ENCODE assay signal across 8 cellular contexts in genomic region chr11:506238-506949, GRCh38. TPM values are rescaled to one million over a fixed set of nuclear protein-coding genes. Genes with fewer than 3 reads are reported as not detected.
DNase-seq lines count a peak whose midpoint lies in the region; ATAC-seq and TF ChIP-seq lines count a peak whose summit lies in the region.

No MANE protein-coding gene starts in this region.

- H3K9ac ChIP-seq in fibroblast of lung (ENCODE audit: insufficient read depth, low read length): peak overlapping the region; percentile 99

- TF ChIP-seq CTCF in Peyer's patch (IDR thresholded peaks at IDR 0.05): peak in 1 of 6 experiments; percentile 26
- TF ChIP-seq CTCF in fibroblast of lung (conservative IDR thresholded peaks at IDR 0.05 in 1 of 2, IDR thresholded peaks at IDR 0.05 in 1 of 2; ENCODE audit: low read depth in 1 of 2, low read length in 2 of 2): peak in 1 of 2 donors; percentile 7

- peaks cover 45% of the 10 kb centered on the region for H3K79me2 ChIP-seq in fibroblast of lung (ENCODE audit: control insufficient read depth, insufficient read depth, low read length)

- H3K36me3 Mint-ChIP-seq in activated T-helper 1 cell treated with anti-CD3 and anti-CD28 coated beads, Interleukin-12 subunit alpha, Interleukin-12 subunit beta, Interleukin-2, Interleukin-4 antibody, amounts not matched to agents 30 ng/mL and 10 ng/mL and 1 ng/mL, durations not matched to agents 14 hours and 24 hours and 36 hours (ENCODE audit: low read depth): peaks cover 21% of the 10 kb centered on the region
- H3K36me3 Mint-ChIP-seq in naive B cell: peaks cover 0 to 4% of the 10 kb centered on the region in 2 donors
- H3K36me3 Mint-ChIP-seq in stimulated activated effector memory CD8-positive, alpha-beta T cell treated with anti-CD3 and anti-CD28 coated beads, Interleukin-12 subunit alpha, Interleukin-12 subunit beta, amount 100 ng/mL, for 72 hours: peaks cover 77% of the 10 kb centered on the region

- peak overlapping the region; percentile 82 for H3K4me2 ChIP-seq in fibroblast of lung (ENCODE audit: extremely low read depth, insufficient read depth, low read length)

- peaks cover 15% of the 10 kb centered on the region for H3K4me1 Mint-ChIP-seq in activated T-helper 1 cell treated with anti-CD3 and anti-CD28 coated beads, Interleukin-12 subunit alpha, Interleukin-12 subunit beta, Interleukin-2, Interleukin-4 antibody, amounts not matched to agents 30 ng/mL and 10 ng/mL and 1 ng/mL, durations not matched to agents 14 hours and 24 hours and 36 hours (ENCODE audit: low read depth)
- H3K4me1 Mint-ChIP-seq in naive B cell: peaks cover 0 to 30% (median 27%) of the 10 kb centered on the region in 3 donors
- H3K4me1 Mint-ChIP-seq in stimulated activated effector memory CD8-positive, alpha-beta T cell treated with anti-CD3 and anti-CD28 coated beads, Interleukin-12 subunit alpha, Interleukin-12 subunit beta, amount 100 ng/mL, for 72 hours: peaks cover 32% of the 10 kb centered on the region

- ATAC-seq in GM21786 (IDR thresholded peaks at IDR 0.05; ENCODE audit: unreplicated experiment) (peak; percentile 61), naive B cell (ENCODE audit: low read depth in 2 of 2) (peak; percentile 73 to 76)
- ATAC-seq in stimulated activated effector memory CD8-positive, alpha-beta T cell treated with anti-CD3 and anti-CD28 coated beads, Interleukin-12 subunit alpha, Interleukin-12 subunit beta, amount 100 ng/mL, for 72 hours: peak; percentile 88

- H2AFZ ChIP-seq in fibroblast of lung (ENCODE audit: low read length): no peak overlapping the region

- no peaks in the 10 kb centered on the region for H3K27me3 ChIP-seq in Peyer's patch
- H3K27me3 ChIP-seq in fibroblast of lung (ENCODE audit: control insufficient read depth, insufficient read depth, low read length): no peaks in the 10 kb centered on the region

- no peaks in the 10 kb centered on the region for H3K27me3 Mint-ChIP-seq in activated T-helper 1 cell treated with anti-CD3 and anti-CD28 coated beads, Interleukin-12 subunit alpha, Interleukin-12 subunit beta, Interleukin-2, Interleukin-4 antibody, amounts not matched to agents 30 ng/mL and 10 ng/mL and 1 ng/mL, durations not matched to agents 14 hours and 24 hours and 36 hours (ENCODE audit: insufficient read depth)
- peaks cover 0 to 7% (median 0%) of the 10 kb centered on the region in 3 donors for H3K27me3 Mint-ChIP-seq in naive B cell

- H3K4me3 Mint-ChIP-seq in activated T-helper 1 cell treated with anti-CD3 and anti-CD28 coated beads, Interleukin-12 subunit alpha, Interleukin-12 subunit beta, Interleukin-2, Interleukin-4 antibody, amounts not matched to agents 30 ng/mL and 10 ng/mL and 1 ng/mL, durations not matched to agents 14 hours and 24 hours and 36 hours: peak overlapping the region; percentile 92
- H3K4me3 Mint-ChIP-seq in naive B cell: peak overlapping the region; percentile 87 to 100 (median 98)
- H3K4me3 Mint-ChIP-seq in stimulated activated effector memory CD8-positive, alpha-beta T cell treated with anti-CD3 and anti-CD28 coated beads, Interleukin-12 subunit alpha, Interleukin-12 subunit beta, amount 100 ng/mL, for 72 hours: peak overlapping the region; percentile 93

- peak overlapping the region; percentile 100 for H3K27ac Mint-ChIP-seq in activated T-helper 1 cell treated with anti-CD3 and anti-CD28 coated beads, Interleukin-12 subunit alpha, Interleukin-12 subunit beta, Interleukin-2, Interleukin-4 antibody, amounts not matched to agents 30 ng/mL and 10 ng/mL and 1 ng/mL, durations not matched to agents 14 hours and 24 hours and 36 hours
- H3K27ac Mint-ChIP-seq in naive B cell: peak overlapping the region; percentile 99 to 100 (median 100)
- peak overlapping the region; percentile 99 for H3K27ac Mint-ChIP-seq in stimulated activated effector memory CD8-positive, alpha-beta T cell treated with anti-CD3 and anti-CD28 coated beads, Interleukin-12 subunit alpha, Interleukin-12 subunit beta, amount 100 ng/mL, for 72 hours

- H3K9me3 ChIP-seq in KOPT-K1 (ENCODE audit: insufficient read depth, low read length, poor library complexity, severe bottlenecking) (no peaks in the 10 kb centered on the region), Peyer's patch (no peaks in the 10 kb centered on the region), fibroblast of lung (ENCODE audit: control insufficient read depth, insufficient read depth, low read depth, low read length) (no peaks in the 10 kb centered on the region)

- H3K4me3 ChIP-seq in Peyer's patch (peak overlapping the region; percentile 79 to 100 (median 88)), fibroblast of lung (replicated peaks in 1 of 4; ENCODE audit: control extremely low read depth in 1 of 4, insufficient read depth in 1 of 4, low read depth in 3 of 4, low read length in 4 of 4) (peak overlapping the region; percentile 79 to 96 (median 90))

- H4K20me1 ChIP-seq in fibroblast of lung (ENCODE audit: control insufficient read depth, extremely low read depth, insufficient read depth, low read length): no peaks in the 10 kb centered on the region

- peak overlapping the region; percentile 98 for H3K27ac ChIP-seq in KOPT-K1 (ENCODE audit: low read depth, low read length, poor library complexity, severe bottlenecking)
- H3K27ac ChIP-seq in Peyer's patch: peak overlapping the region; percentile 99 to 100 (median 100)
- H3K27ac ChIP-seq in fibroblast of lung (ENCODE audit: insufficient read depth, low read length): peak overlapping the region; percentile 100

- peak; percentile 42 to 64 for TF ChIP-seq POLR2A in Peyer's patch (IDR thresholded peaks at IDR 0.05)

- H3K4me1 ChIP-seq in Peyer's patch (peaks cover 6 to 40% (median 19%) of the 10 kb centered on the region in 4 donors), fibroblast of lung (ENCODE audit: control insufficient read depth, extremely low read depth, insufficient read depth, low read length) (peaks cover 13% of the 10 kb centered on the region)

- H3K36me3 ChIP-seq in KOPT-K1 (ENCODE audit: insufficient read depth, low read length): peaks cover 37% of the 10 kb centered on the region
- peaks cover 0 to 24% (median 0%) of the 10 kb centered on the region in 3 donors for H3K36me3 ChIP-seq in Peyer's patch
- peaks cover 8% of the 10 kb centered on the region for H3K36me3 ChIP-seq in fibroblast of lung (ENCODE audit: control insufficient read depth, insufficient read depth, low read length)

- no peaks in the 10 kb centered on the region for H3K9me3 Mint-ChIP-seq in activated T-helper 1 cell treated with anti-CD3 and anti-CD28 coated beads, Interleukin-12 subunit alpha, Interleukin-12 subunit beta, Interleukin-2, Interleukin-4 antibody, amounts not matched to agents 30 ng/mL and 10 ng/mL and 1 ng/mL, durations not matched to agents 14 hours and 24 hours and 36 hours
- no peaks in the 10 kb centered on the region for H3K9me3 Mint-ChIP-seq in naive B cell
- no peaks in the 10 kb centered on the region for H3K9me3 Mint-ChIP-seq in stimulated activated effector memory CD8-positive, alpha-beta T cell treated with anti-CD3 and anti-CD28 coated beads, Interleukin-12 subunit alpha, Interleukin-12 subunit beta, amount 100 ng/mL, for 72 hours

- intact Hi-C loops in activated T-helper 1 cell treated with anti-CD3 and anti-CD28 coated beads, Interleukin-12 subunit alpha, Interleukin-12 subunit beta, Interleukin-2, Interleukin-4 antibody, amounts not matched to agents 30 ng/mL and 10 ng/mL and 1 ng/mL, durations not matched to agents 14 hours and 24 hours and 36 hours (cut with micrococcal nuclease): loop anchor here (1.0 to 5.0 kb wide), 9 partner anchors 31 to 302 kb away; partner anchors contain the start of genes LRRC56, PHRF1, PTDSS2 and RPLP2

- DNase-seq in DMS79 treated with DMSO at 0.1 percent for 48 hours (lab: John Stamatoyannopoulos, UW) (peak; percentile 40), Peyer's patch (peak; percentile 91 to 99 (median 98)), fibroblast of lung (ENCODE audit: low read depth in 2 of 2) (peak; percentile 98), naive B cell (peak; percentile 99)
- DNase-seq in activated T-helper 1 cell treated with anti-CD3 and anti-CD28 coated beads, Interleukin-12 subunit alpha, Interleukin-12 subunit beta, Interleukin-2, Interleukin-4 antibody, amounts not matched to agents 30 ng/mL and 10 ng/mL and 1 ng/mL, durations not matched to agents 14 hours and 24 hours and 36 hours (ENCODE audit: low spot score): peak; percentile 97
- peak; percentile 95 to 98 for DNase-seq in stimulated activated effector memory CD8-positive, alpha-beta T cell treated with anti-CD3 and anti-CD28 coated beads, Interleukin-12 subunit alpha, Interleukin-12 subunit beta, amount 100 ng/mL, for 72 hours (ENCODE audit: low spot score in 2 of 2)

RNA-seq across cellular contexts. Expression of gene RNH1, which starts 0.6 kb away (rescaled TPM):
- 100 to 1,000 TPM; 130 to 157 (median 137) TPM for total RNA-seq in Peyer's patch
- 123 and 126 TPM in 2 replicates for total RNA-seq in activated T-helper 1 cell treated with anti-CD3 and anti-CD28 coated beads, Interleukin-12 subunit alpha, Interleukin-12 subunit beta, Interleukin-2, Interleukin-4 antibody, amounts not matched to agents 30 ng/mL and 10 ng/mL and 1 ng/mL, durations not matched to agents 14 hours and 24 hours and 36 hours
- 502 and 561 TPM in 2 replicates for total RNA-seq in fibroblast of lung
- polyA plus RNA-seq in fibroblast of lung: 102 and 140 TPM in 2 replicates
- 252 and 382 TPM in 2 replicates for polyA plus RNA-seq in fibroblast of lung (2012)
- polyA minus RNA-seq in fibroblast of lung (ENCODE audit: low replicate concordance): 231 and 305 TPM in 2 replicates
- polyA plus RNA-seq in naive B cell (ENCODE audit: low read depth in 6 of 6): 100 to 1,000 TPM in 4 of 6 donors, 10 to 100 TPM in 2; 73.2 to 132 (median 114) TPM

RNA-seq across cellular contexts. Expression of gene HRAS, which starts 29.0 kb away (rescaled TPM):
- total RNA-seq in Peyer's patch (10 to 100 TPM; 27.4 to 55.3 (median 35.1) TPM), fibroblast of lung (46.7 and 58.5 TPM in 2 replicates)
- total RNA-seq in activated T-helper 1 cell treated with anti-CD3 and anti-CD28 coated beads, Interleukin-12 subunit alpha, Interleukin-12 subunit beta, Interleukin-2, Interleukin-4 antibody, amounts not matched to agents 30 ng/mL and 10 ng/mL and 1 ng/mL, durations not matched to agents 14 hours and 24 hours and 36 hours: 76.6 and 88.7 TPM in 2 replicates
- polyA plus RNA-seq in fibroblast of lung (51.7 and 69.3 TPM in 2 replicates), naive B cell (ENCODE audit: low read depth in 6 of 6) (10 to 100 TPM; 11.2 to 25.1 (median 13.8) TPM)
- polyA plus RNA-seq in fibroblast of lung (2012): 88.2 and 141 TPM in 2 replicates
- polyA minus RNA-seq in fibroblast of lung (ENCODE audit: low replicate concordance): 120 and 182 TPM in 2 replicates

RNA-seq across cellular contexts. Expression of gene LRRC56, which starts 30.9 kb away (rescaled TPM):
- total RNA-seq in Peyer's patch (1 to 10 TPM in 2 of 4 donors, under 1 TPM in 2; 0.67 to 4.1 (median 2.4) TPM), fibroblast of lung (0.77 and 1.3 TPM in 2 replicates)
- total RNA-seq in activated T-helper 1 cell treated with anti-CD3 and anti-CD28 coated beads, Interleukin-12 subunit alpha, Interleukin-12 subunit beta, Interleukin-2, Interleukin-4 antibody, amounts not matched to agents 30 ng/mL and 10 ng/mL and 1 ng/mL, durations not matched to agents 14 hours and 24 hours and 36 hours: 1.8 and 2.2 TPM in 2 replicates
- polyA plus RNA-seq in fibroblast of lung (0.26 and 0.28 TPM in 2 replicates), naive B cell (ENCODE audit: low read depth in 6 of 6) (1 to 10 TPM in 2 of 6 donors, under 1 TPM in 3, not detected in 1; 0.66 to 1.6 (median 0.92) TPM)
- 0.80 and 0.87 TPM in 2 replicates for polyA plus RNA-seq in fibroblast of lung (2012)
- polyA minus RNA-seq in fibroblast of lung (ENCODE audit: low replicate concordance): 0.19 and 0.98 TPM in 2 replicates

RNA-seq across cellular contexts. Expression of gene LMNTD2, which starts 54.1 kb away (rescaled TPM):
- total RNA-seq in Peyer's patch (10 to 100 TPM in 3 of 4 donors, 1 to 10 TPM in 1; 6.6 to 32.9 (median 14.1) TPM), fibroblast of lung (0.17 and 0.26 TPM in 2 replicates)
- total RNA-seq in activated T-helper 1 cell treated with anti-CD3 and anti-CD28 coated beads, Interleukin-12 subunit alpha, Interleukin-12 subunit beta, Interleukin-2, Interleukin-4 antibody, amounts not matched to agents 30 ng/mL and 10 ng/mL and 1 ng/mL, durations not matched to agents 14 hours and 24 hours and 36 hours: 0.47 and 0.64 TPM in 2 replicates
- polyA plus RNA-seq in fibroblast of lung (0.05 and 0.08 TPM in 2 replicates), naive B cell (ENCODE audit: low read depth in 6 of 6) (1 to 10 TPM; 2.1 to 4.8 (median 2.9) TPM)
- polyA plus RNA-seq in fibroblast of lung (2012): 0.12 and 0.45 TPM in 2 replicates
- not detected in 2 replicates for polyA minus RNA-seq in fibroblast of lung (ENCODE audit: low replicate concordance)

RNA-seq across cellular contexts. Expression of gene RASSF7, which starts 54.4 kb away (rescaled TPM):
- total RNA-seq in Peyer's patch (100 to 1,000 TPM in 3 of 4 donors, 10 to 100 TPM in 1; 80.9 to 340 (median 172) TPM), fibroblast of lung (1.5 and 2.8 TPM in 2 replicates)
- total RNA-seq in activated T-helper 1 cell treated with anti-CD3 and anti-CD28 coated beads, Interleukin-12 subunit alpha, Interleukin-12 subunit beta, Interleukin-2, Interleukin-4 antibody, amounts not matched to agents 30 ng/mL and 10 ng/mL and 1 ng/mL, durations not matched to agents 14 hours and 24 hours and 36 hours: 15.9 and 19.8 TPM in 2 replicates
- polyA plus RNA-seq in fibroblast of lung (1.4 and 1.6 TPM in 2 replicates), naive B cell (ENCODE audit: low read depth in 6 of 6) (10 to 100 TPM; 17.3 to 31.5 (median 23.5) TPM)
- 2.4 and 3.6 TPM in 2 replicates for polyA plus RNA-seq in fibroblast of lung (2012)
- 0.47 TPM in 1 of 2 replicates, not detected in the other for polyA minus RNA-seq in fibroblast of lung (ENCODE audit: low replicate concordance)

Comparison
In these comparisons a context has a peak if more than half of its experiments do, and no peak if none do; other contexts are left out.
1. Peak in every context shown above with its lines: DNase-seq, ATAC-seq, H3K4me3 ChIP-seq and H3K27ac ChIP-seq.
2. DNase-seq: peak in every context shown above with its lines; median percentile 99 in naive B cell; 98 in Peyer's patch; 98 in fibroblast of lung; 97 in activated T-helper 1 cell treated with anti-CD3 and anti-CD28 coated beads, Interleukin-12 subunit alpha, Interleukin-12 subunit beta, Interleukin-2, Interleukin-4 antibody, amounts not matched to agents 30 ng/mL and 10 ng/mL and 1 ng/mL, durations not matched to agents 14 hours and 24 hours and 36 hours; 96 in stimulated activated effector memory CD8-positive, alpha-beta T cell treated with anti-CD3 and anti-CD28 coated beads, Interleukin-12 subunit alpha, Interleukin-12 subunit beta, amount 100 ng/mL, for 72 hours; 40 in DMS79 treated with DMSO at 0.1 percent for 48 hours.